Comparison of ENCODE assay signal across 18 cellular contexts in the genomic region with DNA sequence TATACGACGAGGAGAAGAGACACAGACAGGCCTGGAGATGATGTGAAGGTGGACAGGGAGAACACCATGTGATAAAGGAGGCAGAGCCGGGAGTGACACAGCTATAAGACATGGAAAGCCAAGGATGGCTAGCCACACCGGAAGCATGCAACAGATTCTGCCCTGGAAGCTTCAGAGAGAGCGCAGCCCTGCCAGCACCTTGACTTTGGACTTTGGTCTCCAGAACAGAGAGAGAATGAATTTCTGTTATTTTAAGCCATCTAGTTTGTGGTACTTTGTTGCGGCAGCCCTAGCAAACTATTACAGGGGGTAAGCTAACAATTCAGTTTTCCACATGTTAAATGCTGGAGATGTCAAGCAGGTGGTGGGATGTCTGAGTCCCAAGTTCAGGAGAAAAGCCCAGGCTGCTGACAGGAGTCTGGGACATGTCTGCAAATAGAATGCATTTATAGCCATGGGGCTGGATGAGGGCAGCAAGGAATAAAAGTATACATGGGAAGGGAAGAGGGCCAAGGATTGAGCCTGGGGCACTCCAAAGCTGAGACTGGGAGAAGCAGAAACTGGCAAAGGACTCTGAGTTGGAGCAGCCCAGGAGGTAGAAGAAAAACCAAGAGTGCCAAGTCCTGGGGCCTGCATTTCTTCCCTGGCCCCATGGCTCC.
DNase-seq lines count a peak whose midpoint lies in the region; ATAC-seq and TF ChIP-seq lines count a peak whose summit lies in the region.
"Had no signal": no experiment of that assay in that cellular context is flagged by ENCODE, and none has a peak within 500 bp of the region (broad histone marks: within the 10 kb centered on the region; RNA-seq: fewer than 3 reads in every experiment).

No MANE protein-coding gene starts in this region.

- H3K27me3 Mint-ChIP-seq in natural killer cell (ENCODE audit: low read depth in 2 of 2) (no peaks in the 10 kb centered on the region), immature natural killer cell (ENCODE audit: low read depth in 3 of 3) (peaks cover 4 to 8% (median 5%) of the 10 kb centered on the region in 3 donors)
- no peaks in the 10 kb centered on the region for H3K27me3 Mint-ChIP-seq in natural killer cell treated with Interleukin-12 subunit alpha and Interleukin-12 subunit beta and Interleukin-15 and Interleukin-18, amount 100 ng/mL, for 72 hours

- H3K27ac Mint-ChIP-seq in natural killer cell (peak overlapping the region; percentile 6 to 98), immature natural killer cell (peak overlapping the region in 4 of 6 donors; percentile 63 to 89 (median 78))
- peak overlapping the region in 1 of 2 donors; percentile 86 for H3K27ac Mint-ChIP-seq in natural killer cell treated with Interleukin-12 subunit alpha and Interleukin-12 subunit beta and Interleukin-15 and Interleukin-18, amount 100 ng/mL, for 72 hours
- no peak overlapping the region for H3K27ac Mint-ChIP-seq in stimulated activated effector memory CD8-positive, alpha-beta T cell treated with anti-CD3 and anti-CD28 coated beads, Interleukin-12 subunit alpha, Interleukin-12 subunit beta, amount 100 ng/mL, for 72 hours
- H3K27ac Mint-ChIP-seq: HFFc6 had no signal

- H3K4me3 ChIP-seq in muscle layer of colon (ENCODE audit: low read depth in 1 of 2, low read length in 2 of 2), result no peak overlapping the region
- H3K4me3 ChIP-seq: BLaER1, MG63, PC-9 had no signal

- H3K4me3 Mint-ChIP-seq in natural killer cell (no peak overlapping the region), immature natural killer cell (no peak overlapping the region)
- no peak overlapping the region for H3K4me3 Mint-ChIP-seq in natural killer cell treated with Interleukin-12 subunit alpha and Interleukin-12 subunit beta and Interleukin-15 and Interleukin-18, amount 100 ng/mL, for 72 hours
- no peak overlapping the region for H3K4me3 Mint-ChIP-seq in stimulated activated effector memory CD8-positive, alpha-beta T cell treated with anti-CD3 and anti-CD28 coated beads, Interleukin-12 subunit alpha, Interleukin-12 subunit beta, amount 100 ng/mL, for 72 hours
- H3K4me3 Mint-ChIP-seq: HFFc6 had no signal

- H3K9ac ChIP-seq in muscle layer of colon (ENCODE audit: low read length), result no peak overlapping the region
- H3K9ac ChIP-seq: BLaER1 had no signal

- H3K27me3 ChIP-seq in muscle layer of colon (ENCODE audit: control insufficient read depth in 1 of 2, insufficient read depth in 2 of 2, low read length in 2 of 2), result no peaks in the 10 kb centered on the region
- H3K27me3 ChIP-seq: BLaER1, MG63 had no signal

- H3K9me3 Mint-ChIP-seq in natural killer cell, result no peaks in the 10 kb centered on the region
- H3K9me3 Mint-ChIP-seq in natural killer cell treated with Interleukin-12 subunit alpha and Interleukin-12 subunit beta and Interleukin-15 and Interleukin-18, amount 100 ng/mL, for 72 hours, result peaks cover 3% of the 10 kb centered on the region
- H3K9me3 Mint-ChIP-seq in immature natural killer cell, result no peaks in the 10 kb centered on the region
- no peaks in the 10 kb centered on the region for H3K9me3 Mint-ChIP-seq in stimulated activated effector memory CD8-positive, alpha-beta T cell treated with anti-CD3 and anti-CD28 coated beads, Interleukin-12 subunit alpha, Interleukin-12 subunit beta, amount 100 ng/mL, for 72 hours
- H3K9me3 Mint-ChIP-seq: HFFc6 had no signal

- H3K36me3 Mint-ChIP-seq in natural killer cell (no peaks in the 10 kb centered on the region), immature natural killer cell (peaks cover 7 to 21% (median 11%) of the 10 kb centered on the region in 3 donors)
- no peaks in the 10 kb centered on the region for H3K36me3 Mint-ChIP-seq in natural killer cell treated with Interleukin-12 subunit alpha and Interleukin-12 subunit beta and Interleukin-15 and Interleukin-18, amount 100 ng/mL, for 72 hours
- H3K36me3 Mint-ChIP-seq in stimulated activated effector memory CD8-positive, alpha-beta T cell treated with anti-CD3 and anti-CD28 coated beads, Interleukin-12 subunit alpha, Interleukin-12 subunit beta, amount 100 ng/mL, for 72 hours, result peaks cover 5% of the 10 kb centered on the region

- H3K4me1 Mint-ChIP-seq in natural killer cell (peaks cover 61 to 72% of the 10 kb centered on the region in 2 donors), immature natural killer cell (peaks cover 61 to 63% of the 10 kb centered on the region in 2 donors)
- peaks cover 61 to 66% of the 10 kb centered on the region in 2 donors for H3K4me1 Mint-ChIP-seq in natural killer cell treated with Interleukin-12 subunit alpha and Interleukin-12 subunit beta and Interleukin-15 and Interleukin-18, amount 100 ng/mL, for 72 hours (ENCODE audit: low read depth in 2 of 2)
- peaks cover 50% of the 10 kb centered on the region for H3K4me1 Mint-ChIP-seq in stimulated activated effector memory CD8-positive, alpha-beta T cell treated with anti-CD3 and anti-CD28 coated beads, Interleukin-12 subunit alpha, Interleukin-12 subunit beta, amount 100 ng/mL, for 72 hours

- ATAC-seq in natural killer cell (no peak), GM21723 (IDR thresholded peaks at IDR 0.05; ENCODE audit: unreplicated experiment) (no peak)
- no peak for ATAC-seq in natural killer cell treated with Interleukin-12 subunit alpha and Interleukin-12 subunit beta and Interleukin-15 and Interleukin-18, amount 100 ng/mL, for 72 hours
- ATAC-seq in stimulated activated effector memory CD8-positive, alpha-beta T cell treated with anti-CD3 and anti-CD28 coated beads, Interleukin-12 subunit alpha, Interleukin-12 subunit beta, amount 100 ng/mL, for 72 hours, result no peak

- no peaks in the 10 kb centered on the region for H3K36me3 ChIP-seq in muscle layer of colon (ENCODE audit: insufficient read depth, low read length)
- H3K36me3 ChIP-seq: BLaER1, MG63 had no signal

- DNase-seq in natural killer cell, result no peak
- DNase-seq in natural killer cell treated with Interleukin-12 subunit alpha and Interleukin-12 subunit beta and Interleukin-15 and Interleukin-18, amount 100 ng/mL, for 72 hours (ENCODE audit: low spot score), result no peak
- no peak for DNase-seq in immature natural killer cell
- DNase-seq in stimulated activated effector memory CD8-positive, alpha-beta T cell treated with anti-CD3 and anti-CD28 coated beads, Interleukin-12 subunit alpha, Interleukin-12 subunit beta, amount 100 ng/mL, for 72 hours (ENCODE audit: low spot score in 2 of 2), result no peak
- no peak for DNase-seq in GOT3 (lab: John Stamatoyannopoulos, UW)
- DNase-seq in caudate nucleus (lab: John Stamatoyannopoulos, UW), result no peak
- DNase-seq: COR-L47, HFFc6, Karpas-422, MG63, NCI-H1092, NCI-H2081 treated with DMSO at 0.1 percent for 48 hours, NCI-H510A, NCI-H774, PC-9 had no signal

- peaks cover 43% of the 10 kb centered on the region for H3K4me1 ChIP-seq in muscle layer of colon (ENCODE audit: insufficient read depth, low read length)

- peak overlapping the region; percentile 76 for H3K27ac ChIP-seq in muscle layer of colon (ENCODE audit: low read depth, low read length)
- H3K27ac ChIP-seq in caudate nucleus (ENCODE audit: low read depth, low read length), result no peak overlapping the region
- H3K27ac ChIP-seq: BLaER1, PC-9 had no signal

- no peak for TF ChIP-seq CTCF in natural killer cell (IDR thresholded peaks at IDR 0.05)

- H3K9me3 ChIP-seq in muscle layer of colon (ENCODE audit: low read length), result no peaks in the 10 kb centered on the region
- H3K9me3 ChIP-seq: BLaER1, MG63 had no signal

- intact Hi-C loops in natural killer cell (cut with micrococcal nuclease), result no loop called here
